ENCODE assay signal across 28 cellular contexts in genomic region chr2:17649026-17649425, GRCh38.
"Had no signal": no experiment of that assay in that cellular context is flagged by ENCODE, and none has a peak within 500 bp of the region (broad histone marks: within the 10 kb centered on the region; RNA-seq: fewer than 3 reads in every experiment).

No MANE protein-coding gene starts in this region.

- ATAC-seq: activated CD4-positive, CD25-positive, alpha-beta regulatory T cell treated with anti-CD3 and anti-CD28 coated beads, Interleukin-2, amount 50 U/mL, for 24 hours; activated naive CD8-positive, alpha-beta T cell treated with anti-CD3 and anti-CD28 coated beads, Interleukin-2, amount 50 U/mL, for 24 hours; heart right ventricle; left lung; lower lobe of right lung; T-helper 17 cell had no signal

- H3K4me3 ChIP-seq: esophagus squamous epithelium, heart right ventricle, left lung, lower lobe of right lung, ovary, right lobe of liver, upper lobe of left lung had no signal

- DNase-seq: activated CD4-positive, alpha-beta T cell treated with anti-CD3 and anti-CD28 coated beads for 48 hours; activated CD4-positive, alpha-beta T cell treated with anti-CD3 and anti-CD28 coated beads, Interleukin-2, amount 50 U/mL, for 48 hours; activated CD8-positive, alpha-beta memory T cell treated with anti-CD3 and anti-CD28 coated beads, Interleukin-2, amount 50 U/mL, for 4 hours; activated naive CD8-positive, alpha-beta T cell treated with anti-CD3 and anti-CD28 coated beads, Interleukin-2, amount 50 U/mL, for 24 hours; activated T-cell treated with anti-CD3 and anti-CD28 coated beads, Interleukin-2, amount 50 U/mL, for 24 hours; amygdala; caudate nucleus; dermis blood vessel endothelial cell; effector CD4-positive, alpha-beta T cell; esophagus squamous epithelium; foreskin melanocyte; heart right ventricle; kidney glomerular epithelial cell; lower lobe of right lung; naive B cell; nephron progenitor cell; ovary; right lobe of liver; stimulated activated CD4-positive, alpha-beta T cell treated with anti-CD3 and anti-CD28 coated beads, Interleukin-2, amount 100 ng/mL, for 48 hours; stimulated activated naive CD4-positive, alpha-beta T cell treated with Interleukin-2 at 50 U/mL for 16 hours; SW 1271; T-helper 17 cell; T1000; WERI-Rb-1 had no signal

- H3K9me3 ChIP-seq: esophagus squamous epithelium, heart right ventricle, left lung, lower lobe of right lung, neutrophil, ovary, right lobe of liver, upper lobe of left lung had no signal

- H3K4me1 ChIP-seq: right lobe of liver had no signal

- H3K36me3 ChIP-seq: heart right ventricle, left lung, lower lobe of right lung, neutrophil, ovary, right lobe of liver, upper lobe of left lung, WERI-Rb-1 had no signal
